30 cellular contexts compared by ENCODE assay signal in the genomic region with DNA sequence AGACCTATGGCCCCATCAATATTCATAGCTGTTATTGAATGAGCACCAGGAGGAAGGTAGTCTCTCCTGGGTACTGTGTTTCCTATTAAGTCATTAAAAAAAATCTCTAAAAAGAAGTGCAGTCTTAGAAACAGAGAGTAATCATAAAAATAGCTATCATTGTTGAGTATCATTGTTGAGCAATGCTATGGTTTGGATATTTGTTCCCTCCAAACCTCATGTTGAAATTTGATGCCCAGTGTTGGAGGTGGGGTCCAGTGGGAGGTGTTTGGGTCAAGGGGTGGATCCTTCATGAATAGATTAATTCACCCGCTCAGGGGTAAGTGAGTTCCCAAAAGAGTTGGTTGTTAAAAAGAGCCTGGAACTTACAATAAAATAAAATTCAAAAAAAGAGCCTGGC.
"Had no signal": no experiment of that assay in that cellular context is flagged by ENCODE, and none has a peak within 500 bp of the region (broad histone marks: within the 10 kb centered on the region; RNA-seq: fewer than 3 reads in every experiment).

No MANE protein-coding gene starts in this region.

- H3K9ac ChIP-seq: KMS-11 had no signal

- H3K4me2 ChIP-seq: KMS-11 had no signal

- H3K27ac ChIP-seq: adrenal gland, body of pancreas, KMS-11, SJCRH30, SK-N-MC, VCaP had no signal

- H3K4me1 ChIP-seq: adrenal gland, body of pancreas, SJCRH30 had no signal

- H3K36me3 ChIP-seq: adrenal gland, SJCRH30 had no signal

- ATAC-seq: activated naive CD4-positive, alpha-beta T cell treated with anti-CD3 and anti-CD28 coated beads, Interleukin-2, amount 50 U/mL, for 72 hours; activated T-cell treated with anti-CD3 and anti-CD28 coated beads, Interleukin-2, amount 50 U/mL, for 4 hours; body of pancreas had no signal

- H3K4me3 ChIP-seq: adrenal gland, body of pancreas, SJCRH30, SK-N-MC had no signal

- H3K9me3 ChIP-seq: adrenal gland, body of pancreas, SJCRH30 had no signal

- H3K27me3 ChIP-seq: body of pancreas had no signal

- DNase-seq: activated B cell treated with CpG ODN at 0.5 μM for 24 hours; activated CD4-positive, alpha-beta memory T cell treated with anti-CD3 and anti-CD28 coated beads for 36 hours; activated CD4-positive, alpha-beta T cell treated with anti-CD3 and anti-CD28 coated beads for 4 hours; activated CD4-positive, alpha-beta T cell treated with anti-CD3 and anti-CD28 coated beads, Interleukin-2, amount 50 U/mL, for 1 hour; activated CD4-positive, CD25-positive, alpha-beta regulatory T cell treated with anti-CD3 and anti-CD28 coated beads, Interleukin-2, amount 50 U/mL, for 72 hours; activated CD8-positive, alpha-beta memory T cell treated with anti-CD3 and anti-CD28 coated beads, Interleukin-2, amount 50 U/mL, for 4 hours; activated gamma-delta T cell treated with Interleukin-2 at 50 U/mL for 16 hours; activated naive CD4-positive, alpha-beta T cell treated with anti-CD3 and anti-CD28 coated beads for 36 hours; activated T-cell treated with anti-CD3 and anti-CD28 coated beads for 4 hours; activated T-cell treated with anti-CD3 and anti-CD28 coated beads, Interleukin-2, amount 50 U/mL, for 4 hours; adrenal gland; body of pancreas; caudate nucleus; NCI-H1092 treated with DMSO at 0.1 percent for 48 hours; NCI-H1417; NCI-H146; NCI-H187; NCI-H2029 treated with DMSO at 0.1 percent for 48 hours; NCI-H2107; NCI-H2171; NCI-H510A; NCI-H526; NCI-H748 treated with DMSO at 0.1 percent for 48 hours; NK-92 treated with Interleukin-12 subunit alpha and Interleukin-12 subunit beta, amount 100 ng/mL, for 24 hours; SHP77; SJCRH30 had no signal
